8 cellular contexts compared by ENCODE assay signal in genomic region chr22:20508815-20509271, GRCh38. TPM values are rescaled to one million over a fixed set of nuclear protein-coding genes. Genes with fewer than 3 reads are reported as not detected.
DNase-seq lines count a peak whose midpoint lies in the region; ATAC-seq and TF ChIP-seq lines count a peak whose summit lies in the region.

No MANE protein-coding gene starts in this region.

- TF ChIP-seq CTCF in AG09309 (IDR thresholded peaks at IDR 0.05; ENCODE audit: control insufficient read depth, insufficient read depth, low read depth, low read length, missing control alignments) (no peak), testis (IDR thresholded peaks at IDR 0.05) (no peak), GM20000 (IDR thresholded peaks at IDR 0.05; ENCODE audit: extremely low read depth, missing control alignments) (no peak)

- intact Hi-C loops in testis (cut with DNase I; ENCODE audit: low total_unique reads): no loop called here

- H3K4me1 ChIP-seq in mucosa of stomach (ENCODE audit: control insufficient read depth, insufficient read depth, low read length) (peaks cover 36% of the 10 kb centered on the region), testis (peaks cover 24% of the 10 kb centered on the region)

- H3K9me3 Mint-ChIP-seq in central memory CD8-positive, alpha-beta T cell: no peaks in the 10 kb centered on the region

- peak overlapping the region in 1 of 2 donors; percentile 76 for H3K27ac ChIP-seq in testis

- peaks cover 59% of the 10 kb centered on the region for H3K4me1 Mint-ChIP-seq in central memory CD8-positive, alpha-beta T cell

- H3K9me3 ChIP-seq in MG63: no peaks in the 10 kb centered on the region
- H3K9me3 ChIP-seq in mucosa of stomach (ENCODE audit: control insufficient read depth, low read length): no peaks in the 10 kb centered on the region
- no peaks in the 10 kb centered on the region for H3K9me3 ChIP-seq in testis

- DNase-seq in AG09309 (ENCODE audit: low read depth): no peak
- DNase-seq in MG63: no peak
- DNase-seq in central memory CD8-positive, alpha-beta T cell (ENCODE audit: low spot score in 2 of 2): no peak
- no peak for DNase-seq in testis
- no peak for DNase-seq in activated CD8-positive, alpha-beta memory T cell treated with anti-CD3 and anti-CD28 coated beads for 24 hours
- no peak for DNase-seq in GM20000 (ENCODE audit: low spot score)

- H3K27me3 Mint-ChIP-seq in central memory CD8-positive, alpha-beta T cell: no peaks in the 10 kb centered on the region

- H3K4me3 ChIP-seq in AG09309 (ENCODE audit: control insufficient read depth, low read depth, low read length) (peak overlapping the region; percentile 92), MG63 (peak overlapping the region; percentile 91), mucosa of stomach (ENCODE audit: low read length) (peak overlapping the region; percentile 44), testis (peak overlapping the region in 1 of 2 donors; percentile 79)

- peaks cover 24% of the 10 kb centered on the region for H3K36me3 Mint-ChIP-seq in central memory CD8-positive, alpha-beta T cell (ENCODE audit: insufficient read depth)

- H3K36me3 ChIP-seq in MG63: peaks cover 27% of the 10 kb centered on the region
- H3K36me3 ChIP-seq in mucosa of stomach (ENCODE audit: control insufficient read depth, insufficient read depth, low read length): no peaks in the 10 kb centered on the region
- H3K36me3 ChIP-seq in testis (ENCODE audit: low read depth, missing control alignments): no peaks in the 10 kb centered on the region

- TF ChIP-seq POLR2A in testis (IDR thresholded peaks at IDR 0.05): no peak

- 21 to 29% methylated on average over 10 of the region's 10 CpGs for WGBS in testis, 2 donors

- H3K4me3 Mint-ChIP-seq in central memory CD8-positive, alpha-beta T cell: peak overlapping the region; percentile 96

- no peaks in the 10 kb centered on the region for H3K27me3 ChIP-seq in MG63
- H3K27me3 ChIP-seq in mucosa of stomach (ENCODE audit: control insufficient read depth, insufficient read depth, low read length): no peaks in the 10 kb centered on the region
- H3K27me3 ChIP-seq in testis: no peaks in the 10 kb centered on the region

- H3K9ac ChIP-seq in mucosa of stomach (ENCODE audit: low read length): peak overlapping the region; percentile 77

- no peak for ATAC-seq in central memory CD8-positive, alpha-beta T cell (replicated peaks; ENCODE audit: extremely low read depth, poor library complexity, severe bottlenecking)
- ATAC-seq in HG02763 (IDR thresholded peaks at IDR 0.05; ENCODE audit: unreplicated experiment): no peak

- peak overlapping the region; percentile 93 for H3K27ac Mint-ChIP-seq in central memory CD8-positive, alpha-beta T cell (ENCODE audit: low read depth)

RNA-seq across cellular contexts. Expression of gene MED15, which starts 1.4 kb away (rescaled TPM):
- total RNA-seq in MG63 (2014; rRNA removed; shearing (Covaris generic); ENCODE audit: low replicate concordance): 17.2 and 34.0 TPM in 2 replicates
- 100 to 1,000 TPM in 1 of 2 donors, 10 to 100 TPM in 1; 81.6 to 101 TPM for total RNA-seq in testis
- 71.0 TPM for polyA plus RNA-seq in testis (ENCODE audit: insufficient read depth, low read depth, low replicate concordance)

RNA-seq across cellular contexts. Expression of gene KLHL22, which starts 13.2 kb away (rescaled TPM):
- total RNA-seq in MG63 (2014; rRNA removed; shearing (Covaris generic); ENCODE audit: low replicate concordance): 29.1 and 36.0 TPM in 2 replicates
- 10 to 100 TPM; 39.8 to 41.7 TPM for total RNA-seq in testis
- 18.1 TPM for polyA plus RNA-seq in testis (ENCODE audit: insufficient read depth, low read depth, low replicate concordance)
